8 cellular contexts compared by ENCODE assay signal in genomic region chr20:13546497-13547131, GRCh38.
A peak's percentile ranks its signal among the peaks of the same experiment; 100 is the strongest.
DNase-seq lines count a peak whose midpoint lies in the region; ATAC-seq lines count a peak whose summit lies in the region.

No MANE protein-coding gene starts in this region.

- DNase-seq in EL (peak; percentile 71), MV-4-11 (lab: John Stamatoyannopoulos, UW) (peak; percentile 31), T-helper 1 cell (peak; percentile 17 to 48 (median 37)), anterior cingulate cortex (lab: John Stamatoyannopoulos, UW) (peak in 38 of 58 donors; percentile 0 to 73 (median 20)), hypothalamus (lab: John Stamatoyannopoulos, UW) (peak in 39 of 51 donors; percentile 0 to 66 (median 24)), smooth muscle cell of the brain vasculature (ENCODE audit: low read depth, low spot score) (peak; percentile 53), GOT3 (lab: John Stamatoyannopoulos, UW) (no peak)

- ATAC-seq in GM21825 (IDR thresholded peaks at IDR 0.05; ENCODE audit: unreplicated experiment): peak; percentile 79
